ENCODE assay signal across 24 cellular contexts in the genomic region with DNA sequence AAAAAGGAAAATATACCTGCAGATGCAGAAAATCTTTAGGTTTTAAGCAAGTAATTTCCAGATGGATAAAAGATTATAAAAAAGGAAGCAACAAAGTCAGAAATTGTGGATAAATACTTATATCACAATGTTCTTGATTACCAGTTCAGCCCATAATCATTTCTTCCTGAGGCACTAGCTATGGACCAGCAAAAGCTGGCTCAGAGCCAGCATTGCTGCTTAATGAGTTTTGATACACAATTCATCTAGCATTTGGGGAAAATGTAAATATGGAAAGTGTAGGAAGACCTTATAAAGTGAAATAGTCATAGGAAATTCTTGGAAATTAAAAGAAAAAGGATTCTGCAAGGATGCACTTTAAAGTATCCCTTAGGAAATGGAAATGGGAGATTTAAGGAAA.
A peak's percentile ranks its signal among the peaks of the same experiment; 100 is the strongest.
DNase-seq lines count a peak whose midpoint lies in the region; ATAC-seq, FAIRE-seq and TF ChIP-seq lines count a peak whose summit lies in the region.
"Had no signal": no experiment of that assay in that cellular context is flagged by ENCODE, and none has a peak within 500 bp of the region (broad histone marks: within the 10 kb centered on the region; RNA-seq: fewer than 3 reads in every experiment).

No MANE protein-coding gene starts in this region.

- TF ChIP-seq CTCF in K562 (IDR thresholded peaks at IDR 0.05 in 2 of 3, conservative IDR thresholded peaks at IDR 0.05 in 1 of 3; ENCODE audit: insufficient read depth in 2 of 3, low read depth in 1 of 3, low read length in 3 of 3) (no peak), esophagus squamous epithelium (IDR thresholded peaks at IDR 0.05) (no peak), foreskin keratinocyte (conservative IDR thresholded peaks at IDR 0.05) (no peak)

- POLR2A ChIA-PET in K562 (lab: Yijun Ruan, JAX): no interaction called here

- DNase-seq in NCI-H345 (lab: John Stamatoyannopoulos, UW) (peak; percentile 20), NCI-H345 treated with DMSO at 0.1 percent for 48 hours (lab: John Stamatoyannopoulos, UW; ENCODE audit: unreplicated experiment) (no peak), COR-L47 (lab: John Stamatoyannopoulos, UW) (peak; percentile 3), NCI-H146 treated with DMSO at 0.1 percent for 48 hours (lab: John Stamatoyannopoulos, UW; ENCODE audit: unreplicated experiment) (peak; percentile 59), K562 (ENCODE audit: extremely low read depth in 1 of 4, low spot score in 3 of 4) (peak in 1 of 4 experiments; percentile 5), esophagus squamous epithelium (lab: John Stamatoyannopoulos, UW) (no peak), foreskin keratinocyte (no peak)
- DNase-seq: DND-41, IMR-90, Karpas-422, NCI-H1417 treated with DMSO at 0.1 percent for 48 hours, NCI-H2029, NCI-H2171 treated with DMSO at 0.1 percent for 48 hours, NCI-H446 treated with DMSO at 0.1 percent for 48 hours, NCI-H526 treated with DMSO at 0.1 percent for 48 hours, OCI-M1, Right ventricle myocardium superior, T-helper 17 cell had no signal

- no peaks in the 10 kb centered on the region for H3K4me1 ChIP-seq in K562 (replicated peaks in 1 of 2; ENCODE audit: control insufficient read depth in 2 of 2, insufficient read depth in 2 of 2, low read length in 2 of 2)
- no peaks in the 10 kb centered on the region for H3K4me1 ChIP-seq in esophagus squamous epithelium
- H3K4me1 ChIP-seq in foreskin keratinocyte: no peaks in the 10 kb centered on the region

- in situ Hi-C loops in K562 (cut with MboI): no loop called here

- no peak for TF ChIP-seq POLR2A in K562 (conservative IDR thresholded peaks at IDR 0.05)
- TF ChIP-seq POLR2A in esophagus squamous epithelium (IDR thresholded peaks at IDR 0.05): no peak

- no peaks in the 10 kb centered on the region for H3K9me1 ChIP-seq in K562 (ENCODE audit: control insufficient read depth, insufficient read depth, low read length)

- no peak for FAIRE-seq in K562 (lab: Jason Lieb, UNC)
- FAIRE-seq: GM12891, H1, HTR-8/SVneo, RCC 7860 had no signal

- H3K27ac ChIP-seq in K562 (ENCODE audit: extremely low read depth, low read depth, low read length) (no peak overlapping the region), esophagus squamous epithelium (no peak overlapping the region), foreskin keratinocyte (no peak overlapping the region)

- H4K20me1 ChIP-seq in K562 (replicated peaks; ENCODE audit: control insufficient read depth, insufficient read depth, low read length): no peaks in the 10 kb centered on the region

- H3K9me3 ChIP-seq in K562 (replicated peaks; ENCODE audit: control insufficient read depth, insufficient read depth, low read depth, low read length): no peaks in the 10 kb centered on the region
- no peaks in the 10 kb centered on the region for H3K9me3 ChIP-seq in esophagus squamous epithelium

- no TSS peak for BruUV-seq in K562 (replicated peaks; lab: Mats Ljungman, UMichigan)

- no peaks in the 10 kb centered on the region for H3K79me2 ChIP-seq in K562 (ENCODE audit: control insufficient read depth, insufficient read depth, low read length)

- H3K4me3 ChIP-seq in K562 (no peak overlapping the region), esophagus squamous epithelium (no peak overlapping the region)

- no peaks in the 10 kb centered on the region for H3K36me3 ChIP-seq in K562 (ENCODE audit: control insufficient read depth, insufficient read depth, low read length)
- no peaks in the 10 kb centered on the region for H3K36me3 ChIP-seq in esophagus squamous epithelium

- H3K27me3 ChIP-seq in K562 (ENCODE audit: control insufficient read depth in 2 of 2, insufficient read depth in 2 of 2, low read length in 2 of 2): no peaks in the 10 kb centered on the region
- no peaks in the 10 kb centered on the region for H3K27me3 ChIP-seq in esophagus squamous epithelium
- H3K27me3 ChIP-seq in foreskin keratinocyte: peaks cover 6% of the 10 kb centered on the region

- TF ChIP-seq EP300 in K562 (IDR thresholded peaks at IDR 0.05; ENCODE audit: low read length): no peak

- CTCF ChIA-PET in K562 (lab: Yijun Ruan, JAX; ENCODE audit: low intra/inter-chr PET ratio): no interaction called here

- H3K4me2 ChIP-seq in K562 (ENCODE audit: insufficient read depth, low read length): no peak overlapping the region

- ATAC-seq in K562: no peak
- no peak for ATAC-seq in foreskin keratinocyte
- ATAC-seq in GM19035 (IDR thresholded peaks at IDR 0.05; ENCODE audit: unreplicated experiment): no peak
- ATAC-seq: HCT116, T-helper 17 cell had no signal

- H2AFZ ChIP-seq in K562 (ENCODE audit: low read depth, low read length): no peak overlapping the region

- no peak overlapping the region for H3K9ac ChIP-seq in K562 (ENCODE audit: insufficient read depth in 1 of 2, low read depth in 2 of 2, low read length in 2 of 2)

- intact Hi-C loops in K562 (cut with micrococcal nuclease): no loop called here
- intact Hi-C loops in esophagus squamous epithelium (cut with DNase I): no loop called here

- TF ChIP-seq RAD21 in K562 (CRISPR knock-in tag; conservative IDR thresholded peaks at IDR 0.05 in 1 of 2, IDR thresholded peaks at IDR 0.05 in 1 of 2): no peak

TF ChIP-seq in K562, 482 proteins besides CTCF, POLR2A, EP300 and RAD21:
- TF ChIP-seq POLR3G (IDR thresholded peaks at IDR 0.05; ENCODE audit: extremely low read depth, insufficient read length, insufficient replicate concordance): no peak
- no peak for TF ChIP-seq MAZ (CRISPR knock-in tag; conservative IDR thresholded peaks at IDR 0.05 in 1 of 2, IDR thresholded peaks at IDR 0.05 in 1 of 2)
- TF ChIP-seq ZKSCAN8 (CRISPR knock-in tag; IDR thresholded peaks at IDR 0.05): no peak
- no peak for TF ChIP-seq ZNF785 (CRISPR knock-in tag; IDR thresholded peaks at IDR 0.05)
- TF ChIP-seq ZNF140 (CRISPR knock-in tag; IDR thresholded peaks at IDR 0.05): no peak
- TF ChIP-seq, protein P1, sequence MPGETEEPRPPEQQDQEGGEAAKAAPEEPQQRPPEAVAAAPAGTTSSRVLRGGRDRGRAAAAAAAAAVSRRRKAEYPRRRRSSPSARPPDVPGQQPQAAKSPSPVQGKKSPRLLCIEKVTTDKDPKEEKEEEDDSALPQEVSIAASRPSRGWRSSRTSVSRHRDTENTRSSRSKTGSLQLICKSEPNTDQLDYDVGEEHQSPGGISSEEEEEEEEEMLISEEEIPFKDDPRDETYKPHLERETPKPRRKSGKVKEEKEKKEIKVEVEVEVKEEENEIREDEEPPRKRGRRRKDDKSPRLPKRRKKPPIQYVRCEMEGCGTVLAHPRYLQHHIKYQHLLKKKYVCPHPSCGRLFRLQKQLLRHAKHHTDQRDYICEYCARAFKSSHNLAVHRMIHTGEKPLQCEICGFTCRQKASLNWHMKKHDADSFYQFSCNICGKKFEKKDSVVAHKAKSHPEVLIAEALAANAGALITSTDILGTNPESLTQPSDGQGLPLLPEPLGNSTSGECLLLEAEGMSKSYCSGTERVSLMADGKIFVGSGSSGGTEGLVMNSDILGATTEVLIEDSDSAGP (CRISPR knock-in tag; IDR thresholded peaks at IDR 0.05): no peak
- TF ChIP-seq NFIC (IDR thresholded peaks at IDR 0.05): peak; percentile 85
- no peak for TF ChIP-seq HNRNPLL (IDR thresholded peaks at IDR 0.05; ENCODE audit: low read depth, low read length, poor library complexity, severe bottlenecking)
- TF ChIP-seq, protein P2, sequence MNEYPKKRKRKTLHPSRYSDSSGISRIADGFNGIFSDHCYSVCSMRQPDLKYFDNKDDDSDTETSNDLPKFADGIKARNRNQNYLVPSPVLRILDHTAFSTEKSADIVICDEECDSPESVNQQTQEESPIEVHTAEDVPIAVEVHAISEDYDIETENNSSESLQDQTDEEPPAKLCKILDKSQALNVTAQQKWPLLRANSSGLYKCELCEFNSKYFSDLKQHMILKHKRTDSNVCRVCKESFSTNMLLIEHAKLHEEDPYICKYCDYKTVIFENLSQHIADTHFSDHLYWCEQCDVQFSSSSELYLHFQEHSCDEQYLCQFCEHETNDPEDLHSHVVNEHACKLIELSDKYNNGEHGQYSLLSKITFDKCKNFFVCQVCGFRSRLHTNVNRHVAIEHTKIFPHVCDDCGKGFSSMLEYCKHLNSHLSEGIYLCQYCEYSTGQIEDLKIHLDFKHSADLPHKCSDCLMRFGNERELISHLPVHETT (CRISPR knock-in tag; conservative IDR thresholded peaks at IDR 0.05 in 1 of 2, IDR thresholded peaks at IDR 0.05 in 1 of 2): no peak
- no peak for TF ChIP-seq PTTG1 (tag; IDR thresholded peaks at IDR 0.05; ENCODE audit: low read depth)
- peak; percentile 62 for TF ChIP-seq NFIX (CRISPR knock-in tag; IDR thresholded peaks at IDR 0.05; ENCODE audit: low read depth)
- TF ChIP-seq TBL1XR1 (IDR thresholded peaks at IDR 0.05; ENCODE audit: low read length in 2 of 2): no peak
- TF ChIP-seq ZNF253 (CRISPR knock-in tag; conservative IDR thresholded peaks at IDR 0.05): no peak
- TF ChIP-seq ILF3 (IDR thresholded peaks at IDR 0.05; ENCODE audit: borderline replicate concordance): no peak
- no peak for TF ChIP-seq CHCHD3 (CRISPR knock-in tag; IDR thresholded peaks at IDR 0.05)
- TF ChIP-seq, protein P3, sequence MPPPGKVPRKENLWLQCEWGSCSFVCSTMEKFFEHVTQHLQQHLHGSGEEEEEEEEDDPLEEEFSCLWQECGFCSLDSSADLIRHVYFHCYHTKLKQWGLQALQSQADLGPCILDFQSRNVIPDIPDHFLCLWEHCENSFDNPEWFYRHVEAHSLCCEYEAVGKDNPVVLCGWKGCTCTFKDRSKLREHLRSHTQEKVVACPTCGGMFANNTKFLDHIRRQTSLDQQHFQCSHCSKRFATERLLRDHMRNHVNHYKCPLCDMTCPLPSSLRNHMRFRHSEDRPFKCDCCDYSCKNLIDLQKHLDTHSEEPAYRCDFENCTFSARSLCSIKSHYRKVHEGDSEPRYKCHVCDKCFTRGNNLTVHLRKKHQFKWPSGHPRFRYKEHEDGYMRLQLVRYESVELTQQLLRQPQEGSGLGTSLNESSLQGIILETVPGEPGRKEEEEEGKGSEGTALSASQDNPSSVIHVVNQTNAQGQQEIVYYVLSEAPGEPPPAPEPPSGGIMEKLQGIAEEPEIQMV (tag; conservative IDR thresholded peaks at IDR 0.05; ENCODE audit: low read depth): no peak

Comparison
In these comparisons a context has a peak if more than half of its experiments do, and no peak if none do; other contexts are left out.
1. DNase-seq: peak in NCI-H345 (single experiment), COR-L47 (single experiment) and NCI-H146 treated with DMSO at 0.1 percent for 48 hours (single experiment); none in NCI-H345 treated with DMSO at 0.1 percent for 48 hours (single experiment), esophagus squamous epithelium (single experiment) and foreskin keratinocyte (0 of 2).